ENCODE assay signal across 15 cellular contexts in genomic region chr2:188607501-188607900, GRCh38.
DNase-seq lines count a peak whose midpoint lies in the region; ATAC-seq and TF ChIP-seq lines count a peak whose summit lies in the region.
"Had no signal": no experiment of that assay in that cellular context is flagged by ENCODE, and none has a peak within 500 bp of the region (broad histone marks: within the 10 kb centered on the region; RNA-seq: fewer than 3 reads in every experiment).

No MANE protein-coding gene starts in this region.

- no peaks in the 10 kb centered on the region for H3K27me3 ChIP-seq in HAP-1 (ENCODE audit: low read depth)
- H3K27me3 ChIP-seq: neural progenitor cell had no signal

- peaks cover 3% of the 10 kb centered on the region for H3K4me1 Mint-ChIP-seq in T-helper 17 cell
- H3K4me1 Mint-ChIP-seq: activated naive CD4-positive, alpha-beta T cell treated with anti-CD3 and anti-CD28 coated beads, Interleukin-2, amount 50 U/mL, for 24 hours; central memory CD8-positive, alpha-beta T cell had no signal

- DNase-seq in Caki2 (ENCODE audit: low read depth) = peak; percentile 24
- DNase-seq in Jurkat, Clone E6-1 (ENCODE audit: low read depth, low spot score) = peak; percentile 4
- DNase-seq in T-helper 17 cell = peak in 1 of 3 donors; percentile 6
- DNase-seq in fibroblast of the aortic adventitia (ENCODE audit: low read depth) = peak; percentile 38
- no peak for DNase-seq in NCI-H146 (lab: John Stamatoyannopoulos, UW)
- no peak for DNase-seq in CD1c-positive myeloid dendritic cell (ENCODE audit: extremely low spot score)
- no peak for DNase-seq in HAP-1 (ENCODE audit: low spot score in 2 of 2)
- DNase-seq: H7, mammary epithelial cell, NCI-H1417 treated with DMSO at 0.1 percent for 48 hours, NCI-H526 had no signal

- H3K4me3 Mint-ChIP-seq in T-helper 17 cell = no peak overlapping the region
- H3K4me3 Mint-ChIP-seq: activated naive CD4-positive, alpha-beta T cell treated with anti-CD3 and anti-CD28 coated beads, Interleukin-2, amount 50 U/mL, for 24 hours; neural progenitor cell had no signal

- H3K4me3 ChIP-seq in Jurkat, Clone E6-1 (ENCODE audit: low read length) = no peak overlapping the region
- H3K4me3 ChIP-seq in fibroblast of the aortic adventitia (ENCODE audit: low read depth, low read length) (no peak overlapping the region), HAP-1 (no peak overlapping the region)
- H3K4me3 ChIP-seq: neural progenitor cell had no signal

- ATAC-seq in T-helper 17 cell (peak; percentile 74), HG03378 (IDR thresholded peaks at IDR 0.05; ENCODE audit: unreplicated experiment) (no peak)

- no peaks in the 10 kb centered on the region for H3K27me3 Mint-ChIP-seq in T-helper 17 cell
- H3K27me3 Mint-ChIP-seq: activated naive CD4-positive, alpha-beta T cell treated with anti-CD3 and anti-CD28 coated beads, Interleukin-2, amount 50 U/mL, for 24 hours; central memory CD8-positive, alpha-beta T cell had no signal

- TF ChIP-seq CTCF in fibroblast of the aortic adventitia (IDR thresholded peaks at IDR 0.05; ENCODE audit: insufficient read depth, low read length) = no peak

- H3K9me3 ChIP-seq in T-helper 17 cell (ENCODE audit: control insufficient read depth, low read length, poor library complexity, severe bottlenecking) (no peaks in the 10 kb centered on the region), HAP-1 (no peaks in the 10 kb centered on the region)

- H3K36me3 ChIP-seq in HAP-1 (replicated peaks) = no peaks in the 10 kb centered on the region
- H3K36me3 ChIP-seq: neural progenitor cell had no signal

- H3K4me1 ChIP-seq in HAP-1 = no peaks in the 10 kb centered on the region
- H3K4me1 ChIP-seq: neural progenitor cell had no signal

- in situ Hi-C loops in Caki2 (cut with HindIII; ENCODE audit: low pct_unique_long_range_greater_than_20kb, low sequenced_read_pairs) (no loop called here), HAP-1 (cut with MboI; ENCODE audit: low sequenced_read_pairs) (no loop called here)

- no peak overlapping the region for H3K27ac Mint-ChIP-seq in T-helper 17 cell
- H3K27ac Mint-ChIP-seq: activated naive CD4-positive, alpha-beta T cell treated with anti-CD3 and anti-CD28 coated beads, Interleukin-2, amount 50 U/mL, for 24 hours; neural progenitor cell had no signal

- no peaks in the 10 kb centered on the region for H3K36me3 Mint-ChIP-seq in T-helper 17 cell (ENCODE audit: low read depth)
- H3K36me3 Mint-ChIP-seq: activated naive CD4-positive, alpha-beta T cell treated with anti-CD3 and anti-CD28 coated beads, Interleukin-2, amount 50 U/mL, for 24 hours had no signal

Comparison
In these comparisons a context has a peak if more than half of its experiments do, and no peak if none do; other contexts are left out.
1. DNase-seq: peak in Caki2 (single experiment), Jurkat, Clone E6-1 (single experiment) and fibroblast of the aortic adventitia (single experiment); none in NCI-H146 (single experiment), CD1c-positive myeloid dendritic cell (single experiment) and HAP-1 (0 of 2).